In the genomic region with DNA sequence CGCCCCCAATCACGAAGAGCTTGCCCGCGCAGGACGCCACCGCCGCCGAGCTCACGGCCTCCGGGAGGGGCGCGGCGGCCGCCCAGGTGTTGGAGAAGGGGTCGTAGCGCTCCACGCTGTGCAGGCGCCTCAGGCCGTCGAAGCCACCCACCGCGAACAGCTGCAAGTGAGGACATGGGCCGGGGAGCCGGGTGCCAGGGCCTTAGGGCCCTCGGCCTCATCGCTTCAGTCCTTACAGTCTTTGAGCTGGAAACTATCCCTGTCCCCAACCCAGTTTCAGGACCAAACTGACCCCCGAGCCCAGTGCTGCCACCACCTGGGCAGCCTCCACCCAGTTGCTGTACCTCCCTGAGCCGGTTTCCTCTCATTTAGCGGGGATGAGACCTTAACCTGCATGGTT, we compare ENCODE assay signal across 14 cellular contexts. TPM values are rescaled to one million over a fixed set of nuclear protein-coding genes. Genes with fewer than 3 reads are reported as not detected.
DNase-seq lines count a peak whose midpoint lies in the region; ATAC-seq and TF ChIP-seq lines count a peak whose summit lies in the region.
"Had no signal": no experiment of that assay in that cellular context is flagged by ENCODE, and none has a peak within 500 bp of the region (broad histone marks: within the 10 kb centered on the region; RNA-seq: fewer than 3 reads in every experiment).

No MANE protein-coding gene starts in this region.

- peaks cover 2% of the 10 kb centered on the region; the same call in 1 of the 2 replicates for H3K36me3 ChIP-seq in GM06990 (ENCODE audit: control insufficient read depth, insufficient read depth, low read length)
- no peaks in the 10 kb centered on the region for H3K36me3 ChIP-seq in Loucy (ENCODE audit: insufficient read depth, low read length)
- no peaks in the 10 kb centered on the region for H3K36me3 ChIP-seq in prostate gland

- peaks cover 24% of the 10 kb centered on the region for H3K36me3 Mint-ChIP-seq in endothelial cell (ENCODE audit: low read depth, unreplicated experiment)
- peaks cover 9% of the 10 kb centered on the region for H3K36me3 Mint-ChIP-seq in progenitor cell of endocrine pancreas (ENCODE audit: insufficient read depth)

- H3K27ac ChIP-seq in prostate gland = no peak overlapping the region
- H3K27ac ChIP-seq: heart left ventricle, sigmoid colon, upper lobe of right lung had no signal

- H3K4me3 Mint-ChIP-seq in endothelial cell (ENCODE audit: unreplicated experiment) = no peak overlapping the region
- no peak overlapping the region for H3K4me3 Mint-ChIP-seq in progenitor cell of endocrine pancreas (ENCODE audit: low read depth)
- H3K4me3 Mint-ChIP-seq: activated CD4-positive, alpha-beta T cell treated with anti-CD3 and anti-CD28 coated beads, Interleukin-2, amount 10 ng/mL, durations not matched to agents 7 days and 5 days; activated naive CD4-positive, alpha-beta T cell treated with anti-CD3 and anti-CD28 coated beads for 36 hours; dendritic cell treated with granulocyte-macrophage colony-stimulating factor and Interleukin-4, amounts not matched to agents 40 ng/mL and 50 ng/mL, for 4 days had no signal

- TF ChIP-seq POLR2A in prostate gland (IDR thresholded peaks at IDR 0.05) = no peak

- WGBS in prostate gland = 78% methylated on average over 25 of the region's 29 CpGs

- no peaks in the 10 kb centered on the region for H3K9me2 ChIP-seq in Loucy (replicated peaks; ENCODE audit: low read depth, low read length)

- ATAC-seq in HG02970 (IDR thresholded peaks at IDR 0.05; ENCODE audit: low FRiP score, unreplicated experiment) = no peak
- ATAC-seq: heart left ventricle, upper lobe of right lung had no signal

- no peak overlapping the region for H3K4me2 ChIP-seq in Loucy (ENCODE audit: low read depth, low read length, poor library complexity, severe bottlenecking)

- no peak overlapping the region for H3K27ac Mint-ChIP-seq in endothelial cell (ENCODE audit: unreplicated experiment)
- no peak overlapping the region for H3K27ac Mint-ChIP-seq in progenitor cell of endocrine pancreas
- H3K27ac Mint-ChIP-seq: activated CD4-positive, alpha-beta T cell treated with anti-CD3 and anti-CD28 coated beads, Interleukin-2, amount 10 ng/mL, durations not matched to agents 7 days and 5 days; activated naive CD4-positive, alpha-beta T cell treated with anti-CD3 and anti-CD28 coated beads for 36 hours; dendritic cell treated with granulocyte-macrophage colony-stimulating factor and Interleukin-4, amounts not matched to agents 40 ng/mL and 50 ng/mL, for 4 days had no signal

- no peaks in the 10 kb centered on the region for H3K27me3 ChIP-seq in GM06990 (replicated peaks; ENCODE audit: control insufficient read depth, insufficient read depth, low read length)
- H3K27me3 ChIP-seq in Loucy (ENCODE audit: insufficient read depth, low read length, poor library complexity, severe bottlenecking) = no peaks in the 10 kb centered on the region
- H3K27me3 ChIP-seq in prostate gland (replicated peaks; ENCODE audit: insufficient read depth) = no peaks in the 10 kb centered on the region

- peak; percentile 27 for TF ChIP-seq CTCF in GM06990 (IDR thresholded peaks at IDR 0.05; ENCODE audit: insufficient read depth, low read length, poor library complexity, severe bottlenecking)
- peak; percentile 52 for TF ChIP-seq CTCF in Loucy (conservative IDR thresholded peaks at IDR 0.05; ENCODE audit: low read length)
- TF ChIP-seq CTCF in endothelial cell (IDR thresholded peaks at IDR 0.05; ENCODE audit: unreplicated experiment) = peak; percentile 18
- peak; percentile 41 for TF ChIP-seq CTCF in progenitor cell of endocrine pancreas (IDR thresholded peaks at IDR 0.05; ENCODE audit: unreplicated experiment)
- TF ChIP-seq CTCF in prostate gland (IDR thresholded peaks at IDR 0.05) = no peak

- H4K20me1 ChIP-seq in Loucy (ENCODE audit: insufficient read depth, low read length, poor library complexity, severe bottlenecking) = no peaks in the 10 kb centered on the region

- H3K4me1 Mint-ChIP-seq in endothelial cell (ENCODE audit: unreplicated experiment) (peaks cover 12% of the 10 kb centered on the region), progenitor cell of endocrine pancreas (ENCODE audit: low read depth) (peaks cover 36% of the 10 kb centered on the region)

- DNase-seq in GM06990 (ENCODE audit: extremely low read depth, insufficient read length) (no peak), endothelial cell (ENCODE audit: low spot score) (peak; percentile 66), progenitor cell of endocrine pancreas (ENCODE audit: low spot score, unreplicated experiment) (no peak), prostate gland (ENCODE audit: low spot score) (no peak), inferior parietal cortex (ENCODE audit: extremely low spot score) (no peak)
- DNase-seq: activated CD4-positive, alpha-beta T cell treated with anti-CD3 and anti-CD28 coated beads, Interleukin-2, amount 10 ng/mL, durations not matched to agents 7 days and 5 days; activated naive CD4-positive, alpha-beta T cell treated with anti-CD3 and anti-CD28 coated beads for 36 hours; HCEC 1CT; heart left ventricle; sigmoid colon; upper lobe of right lung had no signal

- no peaks in the 10 kb centered on the region for H3F3A ChIP-seq in Loucy (ENCODE audit: low read depth)

- no peaks in the 10 kb centered on the region for H3K79me2 ChIP-seq in Loucy (ENCODE audit: insufficient read depth, low read length)

- H3K4me1 ChIP-seq in Loucy (ENCODE audit: insufficient read depth, low read length, poor library complexity, severe bottlenecking) (no peaks in the 10 kb centered on the region), prostate gland (replicated peaks) (peaks cover 2% of the 10 kb centered on the region)

- no peak overlapping the region for H2AFZ ChIP-seq in Loucy (ENCODE audit: low read length)

- H3K9me3 Mint-ChIP-seq in endothelial cell (ENCODE audit: unreplicated experiment) = no peaks in the 10 kb centered on the region
- H3K9me3 Mint-ChIP-seq in progenitor cell of endocrine pancreas (ENCODE audit: low read depth) = peaks cover 9% of the 10 kb centered on the region
- H3K9me3 Mint-ChIP-seq: activated naive CD4-positive, alpha-beta T cell treated with anti-CD3 and anti-CD28 coated beads for 36 hours had no signal

- no peak overlapping the region for H3K9ac ChIP-seq in Loucy (ENCODE audit: low read depth, low read length, poor library complexity, severe bottlenecking)

- H3K4me3 ChIP-seq in GM06990 (replicated peaks; ENCODE audit: low read depth, low read length) (no peak overlapping the region), Loucy (ENCODE audit: low read length, poor library complexity, severe bottlenecking) (no peak overlapping the region), prostate gland (no peak overlapping the region)
- H3K4me3 ChIP-seq: heart left ventricle, sigmoid colon, upper lobe of right lung had no signal

- H3K9me3 ChIP-seq in Loucy (ENCODE audit: insufficient read depth, low read depth, low read length) (no peaks in the 10 kb centered on the region), prostate gland (no peaks in the 10 kb centered on the region)
- H3K9me3 ChIP-seq: upper lobe of right lung had no signal

- H3K27me3 Mint-ChIP-seq in endothelial cell (ENCODE audit: unreplicated experiment) = peaks cover 14% of the 10 kb centered on the region
- H3K27me3 Mint-ChIP-seq in progenitor cell of endocrine pancreas = peaks cover 27% of the 10 kb centered on the region

- intact Hi-C loops in prostate gland (cut with DNase I) = no loop called here

RNA-seq across cellular contexts. Expression of gene KLHL35, which starts 7.6 kb away (rescaled TPM):
- total RNA-seq in endothelial cell (ENCODE audit: unreplicated experiment) = 2.8 TPM
- 0.55 and 1.2 TPM in 2 replicates for total RNA-seq in progenitor cell of endocrine pancreas
- total RNA-seq in prostate gland = 10 to 100 TPM in 1 of 2 donors, under 1 TPM in 1; 0.46 to 28.4 TPM

RNA-seq across cellular contexts. Expression of gene RPS3, which starts 26.1 kb away (rescaled TPM):
- total RNA-seq in endothelial cell (ENCODE audit: unreplicated experiment) (3,784 TPM), progenitor cell of endocrine pancreas (2,637 and 2,682 TPM in 2 replicates), prostate gland (1,000 to 10,000 TPM in 1 of 2 donors, 100 to 1,000 TPM in 1; 890 to 1,636 TPM)

Comparison
In these comparisons a context has a peak if more than half of its experiments do, and no peak if none do; other contexts are left out.
1. CTCF ChIP-seq: peak in GM06990 (single experiment), Loucy (single experiment), endothelial cell (single experiment) and progenitor cell of endocrine pancreas (single experiment); none in prostate gland (0 of 4).